8 cellular contexts compared by ENCODE assay signal in the genomic region with DNA sequence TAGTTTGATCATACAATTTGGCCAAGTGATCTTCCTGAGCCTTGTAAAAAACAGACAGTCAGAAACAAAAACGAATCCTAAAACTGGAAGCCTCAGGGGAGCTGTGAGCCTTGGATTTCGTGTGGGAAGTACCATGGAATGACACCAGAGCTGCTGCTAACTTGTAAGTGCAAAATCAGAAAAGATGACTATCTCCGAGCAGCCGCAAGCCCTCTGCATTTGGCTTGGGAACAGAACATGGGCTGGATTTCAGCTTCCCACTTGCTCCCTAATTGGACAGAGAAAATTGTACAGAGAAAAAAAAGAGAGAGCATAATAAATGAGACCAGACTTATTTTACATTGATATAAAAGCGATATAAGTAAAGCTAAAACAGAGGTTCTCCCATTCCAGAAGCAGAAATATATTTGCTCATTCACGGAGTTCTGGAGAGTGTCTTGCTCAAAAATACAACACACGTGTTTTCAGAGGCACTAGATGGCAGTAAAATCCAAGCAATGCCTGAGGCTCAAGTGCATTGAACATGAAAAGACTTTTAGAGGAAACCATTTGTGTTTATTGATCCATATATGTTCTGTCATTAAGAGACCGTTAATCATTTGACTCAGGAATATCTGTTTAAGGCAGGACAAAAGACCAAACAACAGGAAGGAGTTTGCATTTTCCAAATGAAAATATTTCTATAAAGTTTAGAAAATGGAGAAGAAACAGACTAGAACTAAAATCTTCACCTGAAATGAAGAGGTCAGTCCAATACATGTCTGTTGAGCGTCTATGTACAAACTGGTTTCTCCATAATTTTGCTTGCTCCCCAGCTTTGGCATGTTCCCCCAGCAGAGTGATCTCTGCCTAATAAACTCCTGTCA.
DNase-seq lines count a peak whose midpoint lies in the region; ATAC-seq and TF ChIP-seq lines count a peak whose summit lies in the region.

No MANE protein-coding gene starts in this region.

- intact Hi-C loops in lower lobe of right lung (cut with DNase I) = no loop called here

- no peak overlapping the region for H3K27ac Mint-ChIP-seq in glutamatergic neuron (ENCODE audit: unreplicated experiment)

- H3K27me3 ChIP-seq in lower lobe of right lung (ENCODE audit: low read depth) = no peaks in the 10 kb centered on the region

- H3K27ac ChIP-seq in lower lobe of right lung = no peak overlapping the region

- DNase-seq in GM12865 (ENCODE audit: low read depth) (peak; percentile 21), NCI-H2107 (lab: John Stamatoyannopoulos, UW) (peak; percentile 41), cerebellum (ENCODE audit: low spot score) (peak; percentile 65), mucosa of gallbladder (ENCODE audit: low spot score) (peak; percentile 24), lower lobe of right lung (no peak), glutamatergic neuron (no peak)

- H3K4me3 Mint-ChIP-seq in glutamatergic neuron (ENCODE audit: unreplicated experiment) = no peak overlapping the region

- peaks cover 4% of the 10 kb centered on the region for H3K27me3 Mint-ChIP-seq in glutamatergic neuron (ENCODE audit: unreplicated experiment)

- no peak for ATAC-seq in GM21526 (IDR thresholded peaks at IDR 0.05; ENCODE audit: low FRiP score, unreplicated experiment)
- no peak for ATAC-seq in lower lobe of right lung
- ATAC-seq in GM18909 (IDR thresholded peaks at IDR 0.05; ENCODE audit: poor library complexity, unreplicated experiment) = no peak

- H3K36me3 ChIP-seq in lower lobe of right lung = no peaks in the 10 kb centered on the region

- TF ChIP-seq CTCF in GM12865 (IDR thresholded peaks at IDR 0.05; ENCODE audit: insufficient read depth, low read depth, low read length, missing control alignments) (peak; percentile 21), lower lobe of right lung (IDR thresholded peaks at IDR 0.05) (no peak), glutamatergic neuron (IDR thresholded peaks at IDR 0.05; ENCODE audit: partially characterized antibody, unreplicated experiment) (no peak)

- no peaks in the 10 kb centered on the region for H3K4me1 ChIP-seq in lower lobe of right lung

- no peaks in the 10 kb centered on the region for H3K9me3 Mint-ChIP-seq in glutamatergic neuron (ENCODE audit: unreplicated experiment)

- H3K36me3 Mint-ChIP-seq in glutamatergic neuron (ENCODE audit: unreplicated experiment) = no peaks in the 10 kb centered on the region

- H3K4me3 ChIP-seq in GM12865 (ENCODE audit: low read depth, low read length) (no peak overlapping the region), lower lobe of right lung (no peak overlapping the region)

- H3K9me3 ChIP-seq in lower lobe of right lung = no peaks in the 10 kb centered on the region

- peaks cover 5% of the 10 kb centered on the region for H3K4me1 Mint-ChIP-seq in glutamatergic neuron (ENCODE audit: low read depth, unreplicated experiment)

Comparison
In these comparisons a context has a peak if more than half of its experiments do, and no peak if none do; other contexts are left out.
1. DNase-seq: peak in GM12865 (single experiment), NCI-H2107 (single experiment), cerebellum (single experiment) and mucosa of gallbladder (single experiment); none in lower lobe of right lung (single experiment) and glutamatergic neuron (single experiment).